23 cellular contexts compared by ENCODE assay signal in genomic region chr11:32081901-32082300, GRCh38.
"Had no signal": no experiment of that assay in that cellular context is flagged by ENCODE, and none has a peak within 500 bp of the region (broad histone marks: within the 10 kb centered on the region; RNA-seq: fewer than 3 reads in every experiment).

No MANE protein-coding gene starts in this region.

- H3K9ac ChIP-seq: SK-N-SH had no signal

- H3K36me3 ChIP-seq: ascending aorta, cardiac muscle cell had no signal

- H3K4me1 ChIP-seq: ascending aorta, body of pancreas had no signal

- DNase-seq: activated CD4-positive, alpha-beta T cell treated with anti-CD3 and anti-CD28 coated beads for 48 hours; activated CD4-positive, alpha-beta T cell treated with anti-CD3 and anti-CD28 coated beads, Interleukin-2, amount 50 U/mL, for 4 hours; activated CD4-positive, CD25-positive, alpha-beta regulatory T cell treated with anti-CD3 and anti-CD28 coated beads, Interleukin-2, amount 50 U/mL, for 72 hours; activated CD8-positive, alpha-beta memory T cell treated with anti-CD3 and anti-CD28 coated beads, Interleukin-2, amount 10 ng/mL, durations not matched to agents 7 days and 5 days; activated effector memory CD4-positive, alpha-beta T cell treated with anti-CD3 and anti-CD28 coated beads, Interleukin-2, amount 50 U/mL, for 16 hours; activated naive CD4-positive, alpha-beta T cell treated with Interleukin-2 at 50 U/mL for 16 hours; activated naive CD8-positive, alpha-beta T cell treated with anti-CD3 and anti-CD28 coated beads, Interleukin-2, amount 50 U/mL, for 24 hours; activated T-cell treated with anti-CD3 and anti-CD28 coated beads, Interleukin-2, amount 50 U/mL, for 4 hours; amniotic stem cell; body of pancreas; NCI-H1105 treated with DMSO at 0.1 percent for 48 hours; NCI-H146; NCI-H187 treated with DMSO at 0.1 percent for 48 hours; NCI-H345; NCI-H510A; NCI-H748 treated with DMSO at 0.1 percent for 48 hours; RPMI8226; SK-N-SH; SW 1271 had no signal

- H3K9me2 ChIP-seq: SK-N-SH had no signal

- ATAC-seq: activated CD8-positive, alpha-beta memory T cell treated with anti-CD3 and anti-CD28 coated beads, Interleukin-2, amount 10 ng/mL, durations not matched to agents 7 days and 5 days; activated naive CD4-positive, alpha-beta T cell treated with anti-CD3 and anti-CD28 coated beads, Interleukin-2, amount 50 U/mL, for 72 hours; activated naive CD8-positive, alpha-beta T cell treated with anti-CD3 and anti-CD28 coated beads, Interleukin-2, amount 50 U/mL, for 24 hours; activated T-cell treated with anti-CD3 and anti-CD28 coated beads, Interleukin-2, amount 50 U/mL, for 4 hours; body of pancreas; Panc1 had no signal

- H3K27ac ChIP-seq: body of pancreas, cardiac muscle cell had no signal

- H3K27me3 ChIP-seq: ascending aorta, body of pancreas, cardiac muscle cell had no signal

- H3K9me3 ChIP-seq: ascending aorta, body of pancreas, SK-N-SH had no signal

- H3K4me2 ChIP-seq: SK-N-SH had no signal

- H3K4me3 ChIP-seq: ascending aorta, body of pancreas, cardiac muscle cell had no signal
